11 cellular contexts compared by ENCODE assay signal in the genomic region with DNA sequence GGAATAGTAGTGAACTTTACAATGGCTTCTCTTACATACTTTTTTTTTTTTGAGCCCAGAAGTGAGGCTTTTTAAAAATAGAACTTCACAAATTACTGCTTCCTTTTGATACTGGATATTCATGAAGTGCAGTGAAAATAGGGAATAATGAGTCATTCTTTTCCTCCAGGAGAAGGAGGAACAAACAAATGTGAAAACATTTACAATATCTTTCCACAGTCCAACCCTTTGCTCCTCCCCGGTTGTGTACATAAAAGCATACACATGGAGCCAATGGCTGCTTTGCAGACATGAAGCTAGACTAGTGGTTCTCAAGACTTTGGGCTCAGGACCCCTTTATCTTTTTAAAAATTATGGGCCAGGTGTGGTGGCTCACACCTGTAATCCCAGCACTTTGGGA.
"Had no signal": no experiment of that assay in that cellular context is flagged by ENCODE, and none has a peak within 500 bp of the region (broad histone marks: within the 10 kb centered on the region; RNA-seq: fewer than 3 reads in every experiment).

No MANE protein-coding gene starts in this region.

- DNase-seq: erythroblast; immature natural killer cell; left ventricle myocardium inferior; lower lobe of right lung; mesendoderm; naive thymus-derived CD8-positive, alpha-beta T cell; posterior cingulate gyrus; stimulated activated CD4-positive, alpha-beta T cell treated with anti-CD3 and anti-CD28 coated beads, Interleukin-4, amount 100 ng/mL, for 24 hours; tibial artery; upper lobe of left lung; uterus had no signal
